8 cellular contexts compared by ENCODE assay signal in genomic region chr2:71453404-71454220, GRCh38. TPM values are rescaled to one million over a fixed set of nuclear protein-coding genes. Genes with fewer than 3 reads are reported as not detected.
DNase-seq lines count a peak whose midpoint lies in the region; ATAC-seq and TF ChIP-seq lines count a peak whose summit lies in the region.

DYSF (plus strand) TSS chr2:71453561.

- H3K27ac ChIP-seq in ovary = no peak within 1 kb of the TSS

- 1 to 2% (median 1%) methylated on average over 58 to 66 of the region's 66 CpGs for WGBS in ovary, 3 donors

- no peak for TF ChIP-seq POLR2A in ovary (IDR thresholded peaks at IDR 0.05)

- H3K27me3 Mint-ChIP-seq in activated naive CD4-positive, alpha-beta T cell treated with anti-CD3 and anti-CD28 coated beads for 36 hours (ENCODE audit: low read depth) = peaks cover 41% of the 10 kb centered on the region
- H3K27me3 Mint-ChIP-seq in activated T-helper 1 cell treated with anti-CD3 and anti-CD28 coated beads, Interleukin-12 subunit alpha, Interleukin-12 subunit beta, Interleukin-2, Interleukin-4 antibody, amounts not matched to agents 30 ng/mL and 10 ng/mL and 1 ng/mL, durations not matched to agents 14 hours and 24 hours and 36 hours (ENCODE audit: insufficient read depth) = peaks cover 32% of the 10 kb centered on the region

- CTCF ChIA-PET in activated naive CD4-positive, alpha-beta T cell treated with anti-CD3 and anti-CD28 coated beads for 36 hours (lab: Charles Lee) = interaction anchor here (0.6 to 1.5 kb wide), 3 partner anchors 57 to 791 kb away, joined by 4 read pairs; no protein-coding TSS in a partner anchor

- peak; percentile 21 for DNase-seq in activated naive CD4-positive, alpha-beta T cell treated with anti-CD3 and anti-CD28 coated beads for 36 hours
- no peak for DNase-seq in activated naive CD4-positive, alpha-beta T cell treated with anti-CD3 and anti-CD28 coated beads, Interleukin-2, amount 50 U/mL, for 16 hours
- DNase-seq in activated T-helper 1 cell treated with anti-CD3 and anti-CD28 coated beads, Interleukin-12 subunit alpha, Interleukin-12 subunit beta, Interleukin-2, Interleukin-4 antibody, amounts not matched to agents 30 ng/mL and 10 ng/mL and 1 ng/mL, durations not matched to agents 14 hours and 24 hours and 36 hours (ENCODE audit: low spot score) = no peak
- peak; percentile 85 for DNase-seq in Right ventricle myocardium superior
- DNase-seq in ovary = peak in 1 of 5 donors; percentile 23
- DNase-seq in NCI-H187 (lab: John Stamatoyannopoulos, UW) = no peak
- no peak for DNase-seq in NK-92 treated with Interleukin-12 subunit alpha and Interleukin-12 subunit beta, amount 100 ng/mL, for 24 hours (lab: John Stamatoyannopoulos, UW)
- no peak for DNase-seq in T-helper 9 cell

- no peak for TF ChIP-seq CTCF in ovary (IDR thresholded peaks at IDR 0.05)

- H3K36me3 Mint-ChIP-seq in activated naive CD4-positive, alpha-beta T cell treated with anti-CD3 and anti-CD28 coated beads for 36 hours (ENCODE audit: low read depth) = no peaks in the 10 kb centered on the region
- H3K36me3 Mint-ChIP-seq in activated T-helper 1 cell treated with anti-CD3 and anti-CD28 coated beads, Interleukin-12 subunit alpha, Interleukin-12 subunit beta, Interleukin-2, Interleukin-4 antibody, amounts not matched to agents 30 ng/mL and 10 ng/mL and 1 ng/mL, durations not matched to agents 14 hours and 24 hours and 36 hours (ENCODE audit: low read depth) = no peaks in the 10 kb centered on the region

- no peak within 1 kb of the TSS for H3K27ac Mint-ChIP-seq in activated naive CD4-positive, alpha-beta T cell treated with anti-CD3 and anti-CD28 coated beads for 36 hours
- H3K27ac Mint-ChIP-seq in activated T-helper 1 cell treated with anti-CD3 and anti-CD28 coated beads, Interleukin-12 subunit alpha, Interleukin-12 subunit beta, Interleukin-2, Interleukin-4 antibody, amounts not matched to agents 30 ng/mL and 10 ng/mL and 1 ng/mL, durations not matched to agents 14 hours and 24 hours and 36 hours = no peak within 1 kb of the TSS

- H3K4me1 ChIP-seq in ovary (ENCODE audit: insufficient read depth) = no peaks in the 10 kb centered on the region

- H3K4me3 Mint-ChIP-seq in activated naive CD4-positive, alpha-beta T cell treated with anti-CD3 and anti-CD28 coated beads for 36 hours = peak within 1 kb of the TSS; percentile 51
- H3K4me3 Mint-ChIP-seq in activated T-helper 1 cell treated with anti-CD3 and anti-CD28 coated beads, Interleukin-12 subunit alpha, Interleukin-12 subunit beta, Interleukin-2, Interleukin-4 antibody, amounts not matched to agents 30 ng/mL and 10 ng/mL and 1 ng/mL, durations not matched to agents 14 hours and 24 hours and 36 hours = peak within 1 kb of the TSS; percentile 35

- intact Hi-C loops in activated naive CD4-positive, alpha-beta T cell treated with anti-CD3 and anti-CD28 coated beads for 36 hours (cut with micrococcal nuclease) = loop anchor here (10.0 kb wide), 1 partner anchor 229 kb away; the partner anchor contains the start of gene PAIP2B
- intact Hi-C loops in activated T-helper 1 cell treated with anti-CD3 and anti-CD28 coated beads, Interleukin-12 subunit alpha, Interleukin-12 subunit beta, Interleukin-2, Interleukin-4 antibody, amounts not matched to agents 30 ng/mL and 10 ng/mL and 1 ng/mL, durations not matched to agents 14 hours and 24 hours and 36 hours (cut with micrococcal nuclease) = loop anchor here (1.0 kb wide), 1 partner anchor 13 kb away; no protein-coding TSS in a partner anchor
- intact Hi-C loops in Right ventricle myocardium superior (cut with DNase I) = no loop called here
- intact Hi-C loops in ovary (cut with DNase I) = no loop called here

- no peaks in the 10 kb centered on the region for H3K9me3 ChIP-seq in ovary

- peak within 1 kb of the TSS; percentile 30 for H3K4me3 ChIP-seq in ovary

- no peaks in the 10 kb centered on the region for H3K36me3 ChIP-seq in ovary

- peaks cover 15% of the 10 kb centered on the region for H3K4me1 Mint-ChIP-seq in activated naive CD4-positive, alpha-beta T cell treated with anti-CD3 and anti-CD28 coated beads for 36 hours (ENCODE audit: low read depth)
- peaks cover 30% of the 10 kb centered on the region for H3K4me1 Mint-ChIP-seq in activated T-helper 1 cell treated with anti-CD3 and anti-CD28 coated beads, Interleukin-12 subunit alpha, Interleukin-12 subunit beta, Interleukin-2, Interleukin-4 antibody, amounts not matched to agents 30 ng/mL and 10 ng/mL and 1 ng/mL, durations not matched to agents 14 hours and 24 hours and 36 hours (ENCODE audit: low read depth)

- H3K9me3 Mint-ChIP-seq in activated naive CD4-positive, alpha-beta T cell treated with anti-CD3 and anti-CD28 coated beads for 36 hours = no peaks in the 10 kb centered on the region
- H3K9me3 Mint-ChIP-seq in activated T-helper 1 cell treated with anti-CD3 and anti-CD28 coated beads, Interleukin-12 subunit alpha, Interleukin-12 subunit beta, Interleukin-2, Interleukin-4 antibody, amounts not matched to agents 30 ng/mL and 10 ng/mL and 1 ng/mL, durations not matched to agents 14 hours and 24 hours and 36 hours = no peaks in the 10 kb centered on the region

- H3K27me3 ChIP-seq in ovary = no peaks in the 10 kb centered on the region

- ATAC-seq in Right ventricle myocardium superior (ENCODE audit: poor library complexity) = peak; percentile 75

- TF ChIP-seq EP300 in ovary (IDR thresholded peaks at IDR 0.05) = no peak

RNA-seq across cellular contexts. Expression of gene DYSF, which starts in this region (rescaled TPM):
- total RNA-seq in activated naive CD4-positive, alpha-beta T cell treated with anti-CD3 and anti-CD28 coated beads for 36 hours = under 1 TPM; 0.05 to 0.07 TPM
- not detected in 2 replicates for total RNA-seq in activated T-helper 1 cell treated with anti-CD3 and anti-CD28 coated beads, Interleukin-12 subunit alpha, Interleukin-12 subunit beta, Interleukin-2, Interleukin-4 antibody, amounts not matched to agents 30 ng/mL and 10 ng/mL and 1 ng/mL, durations not matched to agents 14 hours and 24 hours and 36 hours
- total RNA-seq in Right ventricle myocardium superior = 45.8 TPM
- total RNA-seq in ovary = 10 to 100 TPM in 1 of 7 donors, 1 to 10 TPM in 6; 2.3 to 16.5 (median 4.4) TPM
- 10 to 100 TPM in 1 of 2 donors, 1 to 10 TPM in 1; 8.6 to 12.3 TPM for polyA plus RNA-seq in ovary

Comparison
In these comparisons a context has a peak if more than half of its experiments do, and no peak if none do; other contexts are left out.
1. Peak in DNase-seq in activated naive CD4-positive, alpha-beta T cell treated with anti-CD3 and anti-CD28 coated beads for 36 hours; RNA of the gene not detected or under 1 TPM.
2. intact Hi-C loops: an anchor here in activated naive CD4-positive, alpha-beta T cell treated with anti-CD3 and anti-CD28 coated beads for 36 hours (10.0 kb wide) and activated T-helper 1 cell treated with anti-CD3 and anti-CD28 coated beads, Interleukin-12 subunit alpha, Interleukin-12 subunit beta, Interleukin-2, Interleukin-4 antibody, amounts not matched to agents 30 ng/mL and 10 ng/mL and 1 ng/mL, durations not matched to agents 14 hours and 24 hours and 36 hours (1.0 kb wide); none called in Right ventricle myocardium superior and ovary.